In the genomic region with DNA sequence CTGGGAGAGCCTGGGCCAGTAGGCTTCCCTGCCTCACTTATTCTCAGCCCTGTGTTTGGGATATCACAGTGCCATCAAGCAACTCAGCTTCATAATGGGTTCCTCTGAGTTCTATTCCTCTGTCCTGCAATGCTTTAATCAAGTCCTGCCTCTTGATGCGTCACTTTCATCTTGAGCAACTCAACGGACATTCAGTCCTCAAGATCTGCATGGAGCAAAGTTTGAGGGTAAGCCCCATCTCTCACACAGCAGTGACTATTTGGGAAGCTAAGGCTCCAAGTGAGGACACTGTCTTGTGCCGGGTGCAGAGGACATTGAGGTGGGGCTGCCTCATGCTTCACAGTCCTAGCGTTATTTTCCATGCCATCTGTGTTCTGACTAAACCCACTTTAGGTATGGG, we compare ENCODE assay signal across 15 cellular contexts.
"Had no signal": no experiment of that assay in that cellular context is flagged by ENCODE, and none has a peak within 500 bp of the region (broad histone marks: within the 10 kb centered on the region; RNA-seq: fewer than 3 reads in every experiment).

No MANE protein-coding gene starts in this region.

- DNase-seq: activated CD4-positive, alpha-beta T cell treated with anti-CD3 and anti-CD28 coated beads for 48 hours; activated CD8-positive, alpha-beta memory T cell treated with anti-CD3 and anti-CD28 coated beads for 24 hours; activated naive CD4-positive, alpha-beta T cell treated with anti-CD3 and anti-CD28 coated beads, Interleukin-2, amount 50 U/mL, for 16 hours; ovary; stimulated activated CD4-positive, alpha-beta T cell treated with anti-CD3 and anti-CD28 coated beads, Interleukin-12 subunit alpha, Interleukin-12 subunit beta, amount 100 ng/mL, for 4 hours; stimulated activated CD4-positive, alpha-beta T cell treated with anti-CD3 and anti-CD28 coated beads, Interleukin-4, amount 100 ng/mL, for 1 hour; stimulated activated CD8-positive, alpha-beta memory T cell treated with anti-CD3 and anti-CD28 coated beads, Interleukin-4, amount 100 ng/mL, for 48 hours; stimulated activated naive CD8-positive, alpha-beta T cell treated with anti-CD3 and anti-CD28 coated beads, Interleukin-15, Interleukin-2, amounts not matched to agents 100 U/mL and 50 U/mL, for 24 hours; T-cell; WERI-Rb-1 had no signal

- H3K27ac ChIP-seq: adrenal gland, ovary, suprapubic skin, upper lobe of right lung, WERI-Rb-1 had no signal

- H3K27me3 ChIP-seq: adrenal gland, ovary, suprapubic skin, upper lobe of right lung had no signal

- H3K36me3 Mint-ChIP-seq: T-cell had no signal

- H3K27ac Mint-ChIP-seq: T-cell had no signal

- H3K27me3 Mint-ChIP-seq: central memory CD8-positive, alpha-beta T cell; T-cell had no signal

- H3K4me1 Mint-ChIP-seq: neural crest cell had no signal

- H3K9me3 ChIP-seq: adrenal gland, ovary, suprapubic skin, upper lobe of right lung had no signal

- H3K9me3 Mint-ChIP-seq: central memory CD8-positive, alpha-beta T cell; T-cell had no signal

- H3K4me3 ChIP-seq: adrenal gland, ovary, suprapubic skin, upper lobe of right lung had no signal

- H3K36me3 ChIP-seq: adrenal gland, ovary, suprapubic skin, upper lobe of right lung, WERI-Rb-1 had no signal

- H3K4me3 Mint-ChIP-seq: central memory CD8-positive, alpha-beta T cell; neural crest cell; T-cell had no signal

- ATAC-seq: T-cell had no signal
